In genomic region chr3:48441940-48442339, GRCh38 we compare ENCODE assay signal across 1 cellular context.
TF ChIP-seq lines count a peak whose summit lies in the region.

No MANE protein-coding gene starts in this region.

TF ChIP-seq in endothelial cell of umbilical vein, 7 proteins besides CTCF, POLR2A, EP300 and RAD21:
- TF ChIP-seq FOS (IDR thresholded peaks at IDR 0.05; ENCODE audit: borderline replicate concordance, insufficient read depth, low read length): no peak
